In the genomic region with DNA sequence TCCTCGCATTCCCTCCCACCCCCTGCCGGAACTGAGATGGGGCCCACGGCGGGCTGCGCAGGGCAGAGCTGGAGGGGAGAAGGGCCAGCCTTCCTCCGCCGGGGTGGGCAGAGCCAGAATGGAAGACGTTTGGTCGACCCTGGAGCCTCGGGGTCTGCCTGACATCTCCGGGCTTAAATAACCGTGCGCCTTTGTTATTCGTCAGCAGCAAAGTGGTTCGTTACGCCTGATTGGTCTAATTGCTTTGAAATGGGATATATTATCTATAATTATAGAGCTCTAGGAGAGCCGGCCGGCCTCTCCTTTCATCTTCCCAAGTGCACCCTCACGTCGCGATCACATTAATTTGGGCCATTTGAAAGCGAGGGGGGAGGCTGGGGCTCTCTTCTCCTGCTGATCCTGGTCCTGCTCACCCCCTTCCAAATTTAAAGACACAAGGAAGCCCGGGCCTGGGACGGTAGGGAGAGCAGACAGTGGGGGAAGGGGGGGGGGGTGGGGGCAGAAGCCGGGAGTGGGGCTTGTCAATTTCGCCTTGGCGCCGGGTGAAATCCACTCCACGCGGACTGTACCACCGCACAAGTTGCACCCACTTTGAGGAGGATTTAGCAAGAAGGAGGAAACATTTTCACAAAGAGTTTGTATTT, we compare ENCODE assay signal across 12 cellular contexts. TPM values are rescaled to one million over a fixed set of nuclear protein-coding genes. Genes with fewer than 3 reads are reported as not detected.
A peak's percentile ranks its signal among the peaks of the same experiment; 100 is the strongest.
DNase-seq lines count a peak whose midpoint lies in the region; ATAC-seq and TF ChIP-seq lines count a peak whose summit lies in the region.
"Had no signal": no experiment of that assay in that cellular context is flagged by ENCODE, and none has a peak within 500 bp of the region (broad histone marks: within the 10 kb centered on the region; RNA-seq: fewer than 3 reads in every experiment).

No MANE protein-coding gene starts in this region.

- H3K4me3 ChIP-seq in cardiac muscle cell, result peak overlapping the region; percentile 5
- H3K4me3 ChIP-seq: K562 had no signal

- no peaks in the 10 kb centered on the region for H3K9me3 ChIP-seq in cardiac muscle cell (ENCODE audit: low read depth)

- H3K9me3 Mint-ChIP-seq in stimulated activated naive B cell treated with anti-CD40 and anti-IgM and Interleukin-4, amounts not matched to agents 10 μg/mL and 1 μg/mL and 100 μg/mL, for 72 hours, result peaks cover 7 to 8% of the 10 kb centered on the region in 2 donors

- H3K4me1 ChIP-seq in cardiac muscle cell (ENCODE audit: low read depth), result peaks cover 5% of the 10 kb centered on the region

- ATAC-seq in stimulated activated naive B cell treated with anti-CD40 and anti-IgM and Interleukin-4, amounts not matched to agents 10 μg/mL and 1 μg/mL and 100 μg/mL, for 72 hours (replicated peaks), result no peak
- ATAC-seq: K562 had no signal

- peaks cover 90% of the 10 kb centered on the region for H3K27me3 ChIP-seq in cardiac muscle cell

- intact Hi-C loops in cardiac septum (cut with DNase I), result loop anchor here (10.0 kb wide), 1 partner anchor 370 kb away; no protein-coding TSS in a partner anchor

- TF ChIP-seq CTCF in cardiac muscle cell (IDR thresholded peaks at IDR 0.05; ENCODE audit: low read depth, low read length), result no peak

- peak overlapping the region; percentile 93 for H3K27ac Mint-ChIP-seq in stimulated activated naive B cell treated with anti-CD40 and anti-IgM and Interleukin-4, amounts not matched to agents 10 μg/mL and 1 μg/mL and 100 μg/mL, for 72 hours

- peaks cover 26 to 47% of the 10 kb centered on the region in 2 donors for H3K4me1 Mint-ChIP-seq in stimulated activated naive B cell treated with anti-CD40 and anti-IgM and Interleukin-4, amounts not matched to agents 10 μg/mL and 1 μg/mL and 100 μg/mL, for 72 hours

- peaks cover 9 to 13% of the 10 kb centered on the region in 2 donors for H3K36me3 Mint-ChIP-seq in stimulated activated naive B cell treated with anti-CD40 and anti-IgM and Interleukin-4, amounts not matched to agents 10 μg/mL and 1 μg/mL and 100 μg/mL, for 72 hours

- H3K4me3 Mint-ChIP-seq in stimulated activated naive B cell treated with anti-CD40 and anti-IgM and Interleukin-4, amounts not matched to agents 10 μg/mL and 1 μg/mL and 100 μg/mL, for 72 hours, result no peak overlapping the region
- H3K4me3 Mint-ChIP-seq: activated naive CD4-positive, alpha-beta T cell treated with anti-CD3 and anti-CD28 coated beads, Interleukin-2, amount 10 ng/mL, durations not matched to agents 7 days and 5 days had no signal

- no peaks in the 10 kb centered on the region for H3K36me3 ChIP-seq in cardiac muscle cell

- peaks cover 59 to 74% of the 10 kb centered on the region in 2 donors for H3K27me3 Mint-ChIP-seq in stimulated activated naive B cell treated with anti-CD40 and anti-IgM and Interleukin-4, amounts not matched to agents 10 μg/mL and 1 μg/mL and 100 μg/mL, for 72 hours

- no peak overlapping the region for H3K27ac ChIP-seq in cardiac muscle cell

- DNase-seq in cardiac muscle cell (ENCODE audit: low read depth in 1 of 2, low spot score in 1 of 2) (no peak), cardiac septum (ENCODE audit: low spot score) (no peak), NCI-H82 (lab: John Stamatoyannopoulos, UW) (peak; percentile 77), islet precursor cell (peak; percentile 90), HUDEP-2 (lab: John Stamatoyannopoulos, UW; ENCODE audit: unreplicated experiment in 76 of 76) (no peak), SIG-M5 (lab: John Stamatoyannopoulos, UW) (no peak)
- DNase-seq in stimulated activated naive B cell treated with anti-CD40 and anti-IgM and Interleukin-4, amounts not matched to agents 10 μg/mL and 1 μg/mL and 100 μg/mL, for 72 hours, result no peak
- DNase-seq in stimulated activated CD4-positive, alpha-beta T cell treated with anti-CD3 and anti-CD28 coated beads, Interleukin-2, amount 100 ng/mL, for 24 hours, result no peak
- DNase-seq: activated naive CD4-positive, alpha-beta T cell treated with anti-CD3 and anti-CD28 coated beads, Interleukin-2, amount 10 ng/mL, durations not matched to agents 7 days and 5 days; foreskin melanocyte; NCI-H187 had no signal

RNA-seq across cellular contexts. Expression of gene MSX1, which starts 4.7 kb away (rescaled TPM):
- total RNA-seq in cardiac muscle cell, result 15.6 and 25.2 TPM in 2 replicates
- polyA plus RNA-seq in cardiac muscle cell, result 12.5 and 27.5 TPM in 2 replicates
- 5.0 TPM for total RNA-seq in cardiac septum

Comparison
In these comparisons a context has a peak if more than half of its experiments do, and no peak if none do; other contexts are left out.
1. DNase-seq: peak in NCI-H82 (single experiment) and islet precursor cell (single experiment); none in cardiac muscle cell (0 of 2), cardiac septum (single experiment), stimulated activated naive B cell treated with anti-CD40 and anti-IgM and Interleukin-4, amounts not matched to agents 10 μg/mL and 1 μg/mL and 100 μg/mL, for 72 hours (single experiment), HUDEP-2 (0 of 76), SIG-M5 (single experiment) and stimulated activated CD4-positive, alpha-beta T cell treated with anti-CD3 and anti-CD28 coated beads, Interleukin-2, amount 100 ng/mL, for 24 hours (0 of 2).